In genomic region chr1:79326875-79327274, GRCh38 we compare ENCODE assay signal across 25 cellular contexts.
"Had no signal": no experiment of that assay in that cellular context is flagged by ENCODE, and none has a peak within 500 bp of the region (broad histone marks: within the 10 kb centered on the region; RNA-seq: fewer than 3 reads in every experiment).

No MANE protein-coding gene starts in this region.

- H3K4me3 ChIP-seq: colonic mucosa, coronary artery, dorsolateral prefrontal cortex, esophagus muscularis mucosa, esophagus squamous epithelium, gastrocnemius medialis, gastroesophageal sphincter, heart left ventricle, heart right ventricle had no signal

- FAIRE-seq: endothelial cell of umbilical vein had no signal

- ATAC-seq: effector memory CD8-positive, alpha-beta T cell; esophagus mucosa; foreskin keratinocyte; gastrocnemius medialis; gastroesophageal sphincter; heart left ventricle; heart right ventricle had no signal

- DNase-seq: colonic mucosa; cortex of kidney; dermis blood vessel endothelial cell; dorsolateral prefrontal cortex; effector CD4-positive, alpha-beta T cell; effector CD8-positive, alpha-beta T cell; effector memory CD4-positive, alpha-beta T cell; effector memory CD8-positive, alpha-beta T cell; endodermal cell; erythroblast; esophagus squamous epithelium; foreskin fibroblast; foreskin keratinocyte; foreskin melanocyte; gastrocnemius medialis; glutamatergic neuron; head of caudate nucleus; heart left ventricle; heart right ventricle had no signal

- H3K27me3 ChIP-seq: colonic mucosa, dorsolateral prefrontal cortex, esophagus muscularis mucosa, esophagus squamous epithelium, foreskin keratinocyte, gastrocnemius medialis, gastroesophageal sphincter, heart left ventricle, heart right ventricle had no signal

- H3K27ac ChIP-seq: colonic mucosa, coronary artery, dorsolateral prefrontal cortex, epithelial cell of prostate, esophagus muscularis mucosa, esophagus squamous epithelium, foreskin keratinocyte, gastrocnemius medialis, gastroesophageal sphincter, heart left ventricle, heart right ventricle had no signal

- H3K36me3 ChIP-seq: colonic mucosa, esophagus muscularis mucosa, esophagus squamous epithelium, gastrocnemius medialis, gastroesophageal sphincter, heart left ventricle, heart right ventricle had no signal

- H3K4me1 ChIP-seq: colonic mucosa, esophagus muscularis mucosa, esophagus squamous epithelium, gastrocnemius medialis, gastroesophageal sphincter, heart left ventricle, heart right ventricle had no signal

- H3K9me3 ChIP-seq: colonic mucosa, esophagus squamous epithelium, gastrocnemius medialis, gastroesophageal sphincter had no signal
